In the genomic region with DNA sequence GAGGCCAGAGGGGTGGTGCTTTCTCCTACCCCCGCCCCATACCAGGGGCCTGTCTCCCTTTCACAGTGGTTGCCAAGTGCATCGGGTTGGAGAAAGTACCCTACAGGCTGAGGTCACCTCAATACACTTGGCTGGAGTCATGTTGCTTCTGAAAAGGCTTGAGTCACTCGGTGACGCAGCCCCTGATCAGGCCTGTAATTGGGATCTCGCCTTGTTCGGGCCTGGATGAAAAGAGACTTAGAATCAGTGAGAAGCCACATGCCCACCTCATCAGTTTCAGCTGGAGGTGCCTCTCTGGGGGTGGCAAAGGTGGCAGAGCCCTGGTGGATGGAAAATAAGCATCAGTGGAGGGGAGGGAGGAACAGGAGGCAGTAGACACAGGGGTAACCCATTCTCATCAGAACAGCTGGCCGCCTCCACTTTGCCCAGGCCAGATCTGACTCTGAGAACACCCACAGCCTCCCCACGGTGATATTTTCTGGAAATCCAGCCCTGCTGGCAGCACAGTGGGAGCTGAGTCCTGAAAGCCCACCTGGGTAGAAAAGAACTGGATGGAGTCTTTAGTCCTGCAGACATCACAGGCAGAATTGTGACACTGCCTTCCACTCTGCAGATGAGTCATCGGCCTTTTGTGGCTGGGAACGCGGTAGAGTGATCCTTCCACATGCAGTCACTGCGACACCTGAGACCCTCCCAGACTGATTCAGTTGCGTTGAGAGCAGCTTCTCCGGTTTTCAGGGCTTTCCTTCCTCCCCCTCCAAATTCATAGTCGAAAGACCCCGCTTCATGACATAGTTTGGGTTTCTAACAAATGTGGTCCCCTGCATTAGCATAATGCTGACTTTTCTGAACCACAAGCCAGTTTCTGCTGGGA, we compare ENCODE assay signal across 8 cellular contexts.
DNase-seq lines count a peak whose midpoint lies in the region; ATAC-seq and TF ChIP-seq lines count a peak whose summit lies in the region.

No MANE protein-coding gene starts in this region.

- TF ChIP-seq CTCF in AG09309 (IDR thresholded peaks at IDR 0.05; ENCODE audit: control insufficient read depth, insufficient read depth, low read depth, low read length, missing control alignments) (no peak), SK-N-SH (IDR thresholded peaks at IDR 0.05) (no peak)

- no peaks in the 10 kb centered on the region for H4K20me1 ChIP-seq in SK-N-SH (ENCODE audit: insufficient read depth)

- H3K9me3 ChIP-seq in SK-N-SH, result no peaks in the 10 kb centered on the region

- ATAC-seq in GM19035 (IDR thresholded peaks at IDR 0.05; ENCODE audit: unreplicated experiment) (peak; percentile 58), HG03432 (IDR thresholded peaks at IDR 0.05; ENCODE audit: unreplicated experiment) (peak; percentile 59), HG03039 (IDR thresholded peaks at IDR 0.05; ENCODE audit: unreplicated experiment) (no peak)

- peaks cover 15% of the 10 kb centered on the region for H3F3A ChIP-seq in SK-N-SH (replicated peaks; ENCODE audit: insufficient read depth)

- H3K4me2 ChIP-seq in SK-N-SH, result peak overlapping the region; percentile 48

- no peaks in the 10 kb centered on the region for H3K27me3 ChIP-seq in SK-N-SH (ENCODE audit: insufficient read depth)

- H3K36me3 ChIP-seq in SK-N-SH (replicated peaks in 1 of 2; ENCODE audit: control insufficient read depth in 1 of 2, insufficient read depth in 2 of 2, low read length in 1 of 2), result no peaks in the 10 kb centered on the region

- H3K4me1 ChIP-seq in SK-N-SH (ENCODE audit: control insufficient read depth in 1 of 2, insufficient read depth in 2 of 2, low read depth in 1 of 2, low read length in 1 of 2), result peaks cover 36 to 52% of the 10 kb centered on the region in 2 experiments; a peak in 3 of 4 replicates

- CTCF ChIA-PET in SK-N-SH (lab: Yijun Ruan, JAX), result no interaction called here

- POLR2A ChIA-PET in SK-N-SH (lab: Yijun Ruan, JAX), result no interaction called here

- peak overlapping the region; percentile 13 to 94; a peak in 3 of 4 replicates for H3K27ac ChIP-seq in SK-N-SH (ENCODE audit: low read depth in 2 of 2, low read length in 1 of 2)

- TF ChIP-seq EP300 in SK-N-SH (IDR thresholded peaks at IDR 0.05; ENCODE audit: borderline replicate concordance in 1 of 2, low read depth in 1 of 2, low read length in 1 of 2), result peak in 1 of 2 experiments; percentile 48; a peak in 1 of 4 replicates

- no peak for TF ChIP-seq RAD21 in SK-N-SH (IDR thresholded peaks at IDR 0.05; ENCODE audit: low read length)

- 0 out of 2 replicates have a peak overlapping the region, but pooled peaks have one; percentile 6 for H2AFZ ChIP-seq in SK-N-SH (ENCODE audit: low read depth)

- H3K9me2 ChIP-seq in SK-N-SH, result no peaks in the 10 kb centered on the region

- DNase-seq in AG09309 (ENCODE audit: low read depth), result peak; percentile 67
- DNase-seq in SK-N-SH, result no peak
- peak; percentile 37 for DNase-seq in activated naive CD8-positive, alpha-beta T cell treated with anti-CD3 and anti-CD28 coated beads, Interleukin-2, amount 50 U/mL, for 16 hours (ENCODE audit: low read depth, low spot score)
- DNase-seq in iris pigment epithelial cell (ENCODE audit: low read depth), result peak; percentile 98
- DNase-seq in stimulated activated CD8-positive, alpha-beta memory T cell treated with anti-CD3 and anti-CD28 coated beads, Interleukin-12 subunit alpha, Interleukin-12 subunit beta, amount 100 ng/mL, for 1 hour (ENCODE audit: low read depth), result peak; percentile 57

- WGBS in SK-N-SH (ENCODE audit: low lambda C conversion rate), result 26% methylated on average over 16 of the region's 16 CpGs

- no peak overlapping the region for H3K4me3 ChIP-seq in AG09309 (ENCODE audit: control insufficient read depth, low read depth, low read length)
- no peak overlapping the region for H3K4me3 ChIP-seq in SK-N-SH (ENCODE audit: low read depth in 2 of 2, low read length in 1 of 2)

- H3K79me2 ChIP-seq in SK-N-SH (ENCODE audit: insufficient read depth), result no peaks in the 10 kb centered on the region

- H3K9ac ChIP-seq in SK-N-SH, result peak overlapping the region; percentile 67

TF ChIP-seq in SK-N-SH, 30 proteins besides CTCF, POLR2A, EP300 and RAD21:
- TF ChIP-seq TCF12 (IDR thresholded peaks at IDR 0.05), result peak; percentile 58; the same call in 1 of the 2 replicates
- peak; percentile 71 for TF ChIP-seq NFIC (IDR thresholded peaks at IDR 0.05; ENCODE audit: borderline replicate concordance)
- TF ChIP-seq RCOR1 (IDR thresholded peaks at IDR 0.05; ENCODE audit: low read length), result no peak
- no peak for TF ChIP-seq CHD2 (IDR thresholded peaks at IDR 0.05; ENCODE audit: low read length, partially characterized antibody)
- TF ChIP-seq FOSL2 (IDR thresholded peaks at IDR 0.05; ENCODE audit: borderline replicate concordance, low read depth), result peak; percentile 88
- TF ChIP-seq MXI1 (IDR thresholded peaks at IDR 0.05; ENCODE audit: low read depth, low read length), result no peak
- peak; percentile 85 for TF ChIP-seq JUND (IDR thresholded peaks at IDR 0.05)
- peak; percentile 32; the same call in 1 of the 2 replicates for TF ChIP-seq POLR2AphosphoS5 (IDR thresholded peaks at IDR 0.05; ENCODE audit: low read depth, low read length)
- TF ChIP-seq, protein P1, sequence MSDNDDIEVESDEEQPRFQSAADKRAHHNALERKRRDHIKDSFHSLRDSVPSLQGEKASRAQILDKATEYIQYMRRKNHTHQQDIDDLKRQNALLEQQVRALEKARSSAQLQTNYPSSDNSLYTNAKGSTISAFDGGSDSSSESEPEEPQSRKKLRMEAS (IDR thresholded peaks at IDR 0.05; ENCODE audit: low read depth), result no peak
- TF ChIP-seq FOXM1 (IDR thresholded peaks at IDR 0.05; ENCODE audit: low read depth), result 0 out of 2 replicates have a peak, but pooled peaks have one; percentile 30
- peak; percentile 64; the same call in 1 of the 2 replicates for TF ChIP-seq RXRA (IDR thresholded peaks at IDR 0.05; ENCODE audit: borderline replicate concordance, low read depth)
- TF ChIP-seq, protein P2, sequence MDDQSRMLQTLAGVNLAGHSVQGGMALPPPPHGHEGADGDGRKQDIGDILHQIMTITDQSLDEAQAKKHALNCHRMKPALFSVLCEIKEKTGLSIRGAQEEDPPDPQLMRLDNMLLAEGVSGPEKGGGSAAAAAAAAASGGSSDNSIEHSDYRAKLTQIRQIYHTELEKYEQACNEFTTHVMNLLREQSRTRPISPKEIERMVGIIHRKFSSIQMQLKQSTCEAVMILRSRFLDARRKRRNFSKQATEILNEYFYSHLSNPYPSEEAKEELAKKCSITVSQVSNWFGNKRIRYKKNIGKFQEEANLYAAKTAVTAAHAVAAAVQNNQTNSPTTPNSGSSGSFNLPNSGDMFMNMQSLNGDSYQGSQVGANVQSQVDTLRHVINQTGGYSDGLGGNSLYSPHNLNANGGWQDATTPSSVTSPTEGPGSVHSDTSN (IDR thresholded peaks at IDR 0.05), result 0 out of 2 replicates have a peak, but pooled peaks have one; percentile 15
